ENCODE assay signal across 1 cellular context in genomic region chr12:49946086-49946485, GRCh38.
TF ChIP-seq lines count a peak whose summit lies in the region.

No MANE protein-coding gene starts in this region.

TF ChIP-seq in HCT116, 20 proteins besides CTCF, POLR2A, EP300 and RAD21:
- TF ChIP-seq ZBTB33 (IDR thresholded peaks at IDR 0.05; ENCODE audit: extremely low read depth, insufficient replicate concordance, low read length) = no peak
- TF ChIP-seq ZNF274 (IDR thresholded peaks at IDR 0.05; ENCODE audit: low read depth, low read length) = no peak
- TF ChIP-seq REST (IDR thresholded peaks at IDR 0.05; ENCODE audit: low read depth) = no peak
- TF ChIP-seq POLR2AphosphoS5 (IDR thresholded peaks at IDR 0.05; ENCODE audit: low read depth, low read length) = no peak
- no peak for TF ChIP-seq CEBPB (IDR thresholded peaks at IDR 0.05; ENCODE audit: low read depth)
- no peak for TF ChIP-seq TCF7L2 (IDR thresholded peaks at IDR 0.05; ENCODE audit: borderline replicate concordance, extremely low read depth, insufficient read depth, insufficient read length)
- no peak for TF ChIP-seq CBX3 (IDR thresholded peaks at IDR 0.05; ENCODE audit: low read depth)
- no peak for TF ChIP-seq SP1 (IDR thresholded peaks at IDR 0.05; ENCODE audit: low read depth)
- TF ChIP-seq JUND (IDR thresholded peaks at IDR 0.05) = no peak
- TF ChIP-seq EZH2 (IDR thresholded peaks at IDR 0.05) = no peak
- no peak for TF ChIP-seq YY1 (IDR thresholded peaks at IDR 0.05; ENCODE audit: extremely low read depth, insufficient replicate concordance, low read depth, low read length)
